In genomic region chr1:115426271-115426771, GRCh38 we compare ENCODE assay signal across 11 cellular contexts.
DNase-seq lines count a peak whose midpoint lies in the region; ATAC-seq and TF ChIP-seq lines count a peak whose summit lies in the region.
"Had no signal": no experiment of that assay in that cellular context is flagged by ENCODE, and none has a peak within 500 bp of the region (broad histone marks: within the 10 kb centered on the region; RNA-seq: fewer than 3 reads in every experiment).

No MANE protein-coding gene starts in this region.

- intact Hi-C loops in lower lobe of right lung (cut with DNase I), result no loop called here

- H3K36me3 ChIP-seq in Loucy (ENCODE audit: insufficient read depth, low read length), result no peaks in the 10 kb centered on the region
- H3K36me3 ChIP-seq in lower lobe of right lung, result no peaks in the 10 kb centered on the region

- H4K20me1 ChIP-seq in Loucy (ENCODE audit: insufficient read depth, low read length, poor library complexity, severe bottlenecking), result no peaks in the 10 kb centered on the region

- no peaks in the 10 kb centered on the region for H3K79me2 ChIP-seq in Loucy (ENCODE audit: insufficient read depth, low read length)

- no peaks in the 10 kb centered on the region for H3K9me2 ChIP-seq in Loucy (replicated peaks; ENCODE audit: low read depth, low read length)

- no peak overlapping the region for H3K27ac ChIP-seq in lower lobe of right lung
- H3K27ac ChIP-seq: C4-2B had no signal

- DNase-seq in ACHN, result peak; percentile 20
- peak; percentile 31 for DNase-seq in dermis blood vessel endothelial cell
- DNase-seq in lower lobe of right lung, result no peak
- no peak for DNase-seq in activated T-cell treated with anti-CD3 and anti-CD28 coated beads, Interleukin-2, amount 50 U/mL, for 1 hour
- DNase-seq in G401 (ENCODE audit: low spot score), result no peak
- no peak for DNase-seq in T-helper 9 cell
- DNase-seq: cerebellar nuclear complex had no signal

- no peaks in the 10 kb centered on the region for H3K27me3 ChIP-seq in Loucy (ENCODE audit: insufficient read depth, low read length, poor library complexity, severe bottlenecking)
- H3K27me3 ChIP-seq in lower lobe of right lung (ENCODE audit: low read depth), result no peaks in the 10 kb centered on the region

- no peak overlapping the region for H2AFZ ChIP-seq in Loucy (ENCODE audit: low read length)

- H3K4me2 ChIP-seq in Loucy (ENCODE audit: low read depth, low read length, poor library complexity, severe bottlenecking), result peak overlapping the region; percentile 38

- no peaks in the 10 kb centered on the region for H3K9me3 ChIP-seq in Loucy (ENCODE audit: insufficient read depth, low read depth, low read length)
- H3K9me3 ChIP-seq in lower lobe of right lung, result no peaks in the 10 kb centered on the region

- no peak for TF ChIP-seq CTCF in Loucy (conservative IDR thresholded peaks at IDR 0.05; ENCODE audit: low read length)
- TF ChIP-seq CTCF in lower lobe of right lung (IDR thresholded peaks at IDR 0.05), result no peak

- no peak overlapping the region for H3K9ac ChIP-seq in Loucy (ENCODE audit: low read depth, low read length, poor library complexity, severe bottlenecking)

- H3K4me3 ChIP-seq in Loucy (ENCODE audit: low read length, poor library complexity, severe bottlenecking) (no peak overlapping the region), lower lobe of right lung (no peak overlapping the region)
- H3K4me3 ChIP-seq: lung had no signal

- in situ Hi-C loops in ACHN (cut with HindIII; ENCODE audit: low pct_ligation_motif_present, low pct_unique_long_range_greater_than_20kb, low sequenced_read_pairs), result no loop called here
- in situ Hi-C loops in G401 (cut with HindIII; ENCODE audit: low sequenced_read_pairs), result no loop called here

- no peaks in the 10 kb centered on the region for H3F3A ChIP-seq in Loucy (ENCODE audit: low read depth)

- peak; percentile 41 to 53 for ATAC-seq in lower lobe of right lung
- ATAC-seq in GM19395 (IDR thresholded peaks at IDR 0.05; ENCODE audit: unreplicated experiment), result no peak

- H3K4me1 ChIP-seq in Loucy (ENCODE audit: insufficient read depth, low read length, poor library complexity, severe bottlenecking) (peaks cover 26% of the 10 kb centered on the region), lower lobe of right lung (no peaks in the 10 kb centered on the region)

Comparison
In these comparisons a context has a peak if more than half of its experiments do, and no peak if none do; other contexts are left out.
1. DNase-seq: peak in ACHN (single experiment) and dermis blood vessel endothelial cell (single experiment); none in lower lobe of right lung (single experiment), activated T-cell treated with anti-CD3 and anti-CD28 coated beads, Interleukin-2, amount 50 U/mL, for 1 hour (single experiment), G401 (single experiment) and T-helper 9 cell (single experiment).